9 cellular contexts compared by ENCODE assay signal in genomic region chr6:50791900-50792508, GRCh38. TPM values are rescaled to one million over a fixed set of nuclear protein-coding genes. Genes with fewer than 3 reads are reported as not detected.
DNase-seq lines count a peak whose midpoint lies in the region; ATAC-seq, FAIRE-seq and TF ChIP-seq lines count a peak whose summit lies in the region.
"Had no signal": no experiment of that assay in that cellular context is flagged by ENCODE, and none has a peak within 500 bp of the region (broad histone marks: within the 10 kb centered on the region; RNA-seq: fewer than 3 reads in every experiment).

No MANE protein-coding gene starts in this region.

- H3K4me1 ChIP-seq in heart right ventricle, result no peaks in the 10 kb centered on the region
- no peaks in the 10 kb centered on the region for H3K4me1 ChIP-seq in astrocyte (ENCODE audit: insufficient read depth, low read length)

- DNase-seq in heart right ventricle (no peak), left cardiac atrium (no peak), NCI-H2029 treated with DMSO at 0.1 percent for 48 hours (lab: John Stamatoyannopoulos, UW) (peak; percentile 14), astrocyte (ENCODE audit: low read depth) (no peak), left colon (no peak), UCSD-AML1 (lab: John Stamatoyannopoulos, UW; ENCODE audit: unreplicated experiment) (no peak)

- peaks cover 0 to 18% (median 0%) of the 10 kb centered on the region in 7 donors for H3K27me3 ChIP-seq in heart right ventricle
- no peaks in the 10 kb centered on the region for H3K27me3 ChIP-seq in astrocyte (ENCODE audit: insufficient read depth, low read length)

- H3K9me3 ChIP-seq in heart right ventricle, result peaks cover 0 to 3% (median 0%) of the 10 kb centered on the region in 11 donors
- no peaks in the 10 kb centered on the region for H3K9me3 ChIP-seq in astrocyte (ENCODE audit: insufficient read depth, low read depth, low read length)

- intact Hi-C loops in heart right ventricle (cut with DNase I) (loop anchor here in 1 of 10 donors (5.0 kb wide), 1 partner anchor 660 kb away; no protein-coding TSS in a partner anchor), left cardiac atrium (cut with DNase I) (no loop called here), left colon (cut with DNase I, micrococcal nuclease) (loop anchor here in 1 of 2 donors (10.0 kb wide), 1 partner anchor 667 kb away; no protein-coding TSS in a partner anchor)

- H3K4me2 ChIP-seq in astrocyte (ENCODE audit: low read length), result no peak overlapping the region

- WGBS in heart right ventricle, 2 donors, result 0 to 4% methylated on average over 3 of the region's 3 CpGs

- H3K79me2 ChIP-seq in astrocyte (ENCODE audit: insufficient read depth, low read length), result no peaks in the 10 kb centered on the region

- H3K4me3 Mint-ChIP-seq in astrocyte (ENCODE audit: unreplicated experiment), result no peak overlapping the region

- H4K20me1 ChIP-seq in astrocyte (ENCODE audit: insufficient read depth, low read length), result no peaks in the 10 kb centered on the region

- TF ChIP-seq CTCF in heart right ventricle (IDR thresholded peaks at IDR 0.05), result peak; percentile 12 to 75 (median 58)
- peak; percentile 66 for TF ChIP-seq CTCF in astrocyte (IDR thresholded peaks at IDR 0.05; ENCODE audit: insufficient read depth, low read depth, low read length)

- no peak for FAIRE-seq in astrocyte (lab: Jason Lieb, UNC)

- no peak overlapping the region for H3K9ac ChIP-seq in astrocyte (ENCODE audit: low read length)

- H3K4me3 ChIP-seq in heart right ventricle, result no peak overlapping the region
- no peak overlapping the region for H3K4me3 ChIP-seq in astrocyte (ENCODE audit: insufficient read depth, low read depth, low read length)

- H2AFZ ChIP-seq in astrocyte (ENCODE audit: low read depth, low read length), result no peak overlapping the region

- H3K27ac Mint-ChIP-seq in astrocyte (ENCODE audit: unreplicated experiment), result no peak overlapping the region

- no peak for ATAC-seq in heart right ventricle
- no peak for ATAC-seq in left cardiac atrium
- peak; percentile 65 for ATAC-seq in HG02623 (IDR thresholded peaks at IDR 0.05; ENCODE audit: unreplicated experiment)
- peak; percentile 42 for ATAC-seq in left colon
- ATAC-seq in HG02840 (IDR thresholded peaks at IDR 0.05; ENCODE audit: low FRiP score, unreplicated experiment), result no peak

- no peaks in the 10 kb centered on the region for H3K4me1 Mint-ChIP-seq in astrocyte (ENCODE audit: low read depth, unreplicated experiment)

- H3K36me3 ChIP-seq in heart right ventricle, result no peaks in the 10 kb centered on the region
- no peaks in the 10 kb centered on the region for H3K36me3 ChIP-seq in astrocyte (ENCODE audit: insufficient read depth, low read length)

- H3K9me3 Mint-ChIP-seq in astrocyte (ENCODE audit: unreplicated experiment), result no peaks in the 10 kb centered on the region

- H3K27me3 Mint-ChIP-seq in astrocyte (ENCODE audit: low read depth, unreplicated experiment), result peaks cover 9% of the 10 kb centered on the region

- H3K27ac ChIP-seq in heart right ventricle, result no peak overlapping the region
- H3K27ac ChIP-seq in astrocyte (ENCODE audit: low read depth, low read length), result no peak overlapping the region
- H3K27ac ChIP-seq: epithelial cell of prostate had no signal

- H3K36me3 Mint-ChIP-seq in astrocyte (ENCODE audit: low read depth, unreplicated experiment), result no peaks in the 10 kb centered on the region

RNA-seq across cellular contexts. Expression of gene TFAP2B, which starts 26.7 kb away (rescaled TPM):
- total RNA-seq in heart right ventricle (not detected), left cardiac atrium (not detected), astrocyte (not detected in 2 replicates), left colon (not detected)
- polyA plus RNA-seq in heart right ventricle, result under 1 TPM; 0.01 to 0.07 TPM

Comparison
In these comparisons a context has a peak if more than half of its experiments do, and no peak if none do; other contexts are left out.
1. ATAC-seq: peak in HG02623 (single experiment) and left colon (single experiment); none in heart right ventricle (0 of 8), left cardiac atrium (0 of 2) and HG02840 (single experiment).